Comparison of ENCODE assay signal across 8 cellular contexts in genomic region chr10:30434273-30435067, GRCh38. TPM values are rescaled to one million over a fixed set of nuclear protein-coding genes. Genes with fewer than 3 reads are reported as not detected.
DNase-seq lines count a peak whose midpoint lies in the region; ATAC-seq and TF ChIP-seq lines count a peak whose summit lies in the region.

No MANE protein-coding gene starts in this region.

- H3K27me3 Mint-ChIP-seq in CD4-positive, alpha-beta T cell, result peaks cover 4% of the 10 kb centered on the region

- H3K27me3 ChIP-seq in CD4-positive, alpha-beta T cell (ENCODE audit: control insufficient read depth, insufficient read depth, low read length), result no peaks in the 10 kb centered on the region
- H3K27me3 ChIP-seq in adrenal gland (no peaks in the 10 kb centered on the region), prostate gland (replicated peaks; ENCODE audit: insufficient read depth) (no peaks in the 10 kb centered on the region)

- WGBS in adrenal gland, 4 donors, result 1 to 5% (median 1%) methylated on average over 8 to 56 of the region's 56 CpGs
- under 1% methylated on average over 42 of the region's 56 CpGs for WGBS in prostate gland

- no peaks in the 10 kb centered on the region for H3K36me3 Mint-ChIP-seq in CD4-positive, alpha-beta T cell (ENCODE audit: low read depth)

- no peaks in the 10 kb centered on the region for H3K9me3 Mint-ChIP-seq in CD4-positive, alpha-beta T cell

- CTCF ChIA-PET in CD4-positive, alpha-beta T cell (lab: Charles Lee), result no interaction called here

- H3K4me1 Mint-ChIP-seq in CD4-positive, alpha-beta T cell (ENCODE audit: low read depth), result peaks cover 44% of the 10 kb centered on the region

- intact Hi-C loops in CD4-positive, alpha-beta T cell (cut with DNase I, micrococcal nuclease), result loop anchor here (2.0 to 5.0 kb wide), 3 partner anchors 16 to 98 kb away; no protein-coding TSS in a partner anchor
- intact Hi-C loops in adrenal gland (cut with DNase I), result no loop called here
- intact Hi-C loops in left cardiac atrium (cut with DNase I), result no loop called here
- intact Hi-C loops in prostate gland (cut with DNase I), result no loop called here

- H3K36me3 ChIP-seq in adrenal gland (replicated peaks in 1 of 2), result peaks cover 0 to 8% of the 10 kb centered on the region in 2 donors
- H3K36me3 ChIP-seq in prostate gland, result no peaks in the 10 kb centered on the region

- DNase-seq in CD4-positive, alpha-beta T cell, result peak in 6 of 10 experiments; percentile 24 to 54 (median 37)
- peak; percentile 16 to 79 for DNase-seq in SW 1271 (lab: John Stamatoyannopoulos, UW)
- peak; percentile 80 to 94 (median 92) for DNase-seq in adrenal gland
- peak; percentile 93 for DNase-seq in left cardiac atrium
- DNase-seq in prostate gland (ENCODE audit: low spot score), result peak; percentile 75
- DNase-seq in NCI-H1436 (lab: John Stamatoyannopoulos, UW), result no peak

- H3K9me3 ChIP-seq in CD4-positive, alpha-beta T cell (ENCODE audit: control insufficient read depth, low read length), result no peaks in the 10 kb centered on the region
- H3K9me3 ChIP-seq in adrenal gland (replicated peaks in 1 of 3) (no peaks in the 10 kb centered on the region), prostate gland (no peaks in the 10 kb centered on the region)

- TF ChIP-seq POLR2A in adrenal gland (IDR thresholded peaks at IDR 0.05) (peak; percentile 87 to 95), prostate gland (IDR thresholded peaks at IDR 0.05) (peak; percentile 98)

- H3K4me3 ChIP-seq in adrenal gland, result peak overlapping the region; percentile 68 to 90 (median 86)
- peak overlapping the region; percentile 82 to 84 for H3K4me3 ChIP-seq in prostate gland

- H3K4me1 ChIP-seq in adrenal gland (replicated peaks in 1 of 2) (peaks cover 8 to 33% of the 10 kb centered on the region in 2 donors), prostate gland (replicated peaks) (peaks cover 2% of the 10 kb centered on the region)

- POLR2A ChIA-PET in CD4-positive, alpha-beta T cell (lab: Charles Lee), result interaction anchor here (0.7 to 4.2 kb wide), 9 partner anchors 16 to 594 kb away, joined by 3 to 28 read pairs (median 4); no protein-coding TSS in a partner anchor

- H3K27ac Mint-ChIP-seq in CD4-positive, alpha-beta T cell, result peak overlapping the region; percentile 69

- peak overlapping the region; percentile 74 for H3K27ac ChIP-seq in CD4-positive, alpha-beta T cell (ENCODE audit: low read depth, low read length)
- H3K27ac ChIP-seq in adrenal gland, result peak overlapping the region; percentile 95 to 99 (median 97)
- H3K27ac ChIP-seq in prostate gland, result peak overlapping the region; percentile 91 to 96

- no peak for TF ChIP-seq CTCF in CD4-positive, alpha-beta T cell (IDR thresholded peaks at IDR 0.05)
- no peak for TF ChIP-seq CTCF in adrenal gland (IDR thresholded peaks at IDR 0.05)
- TF ChIP-seq CTCF in prostate gland (IDR thresholded peaks at IDR 0.05), result no peak

- peak; percentile 33 for ATAC-seq in CD4-positive, alpha-beta T cell (ENCODE audit: poor library complexity)
- peak; percentile 51 for ATAC-seq in GM19438 (IDR thresholded peaks at IDR 0.05; ENCODE audit: low read depth, unreplicated experiment)
- peak; percentile 43 for ATAC-seq in HG03521 (IDR thresholded peaks at IDR 0.05; ENCODE audit: unreplicated experiment)
- ATAC-seq in left cardiac atrium, result peak; percentile 70 to 79

- peak overlapping the region; percentile 94 for H3K4me3 Mint-ChIP-seq in CD4-positive, alpha-beta T cell

RNA-seq across cellular contexts. Expression of gene MAP3K8, which starts 0.5 kb away (rescaled TPM):
- 10 to 100 TPM; 27.3 to 28.9 TPM for total RNA-seq in CD4-positive, alpha-beta T cell
- 10 to 100 TPM in 7 of 8 donors, 1 to 10 TPM in 1; 2.0 to 58.0 (median 27.1) TPM for total RNA-seq in adrenal gland
- 10 to 100 TPM; 13.4 to 32.4 (median 13.7) TPM for polyA plus RNA-seq in adrenal gland
- 10 to 100 TPM; 13.1 to 25.2 TPM for total RNA-seq in left cardiac atrium
- 10 to 100 TPM in 1 of 2 donors, 1 to 10 TPM in 1; 4.7 to 12.2 TPM for total RNA-seq in prostate gland

Comparison
In these comparisons a context has a peak if more than half of its experiments do, and no peak if none do; other contexts are left out.
1. intact Hi-C loops: an anchor here in CD4-positive, alpha-beta T cell (2.0 to 5.0 kb wide); none called in adrenal gland, left cardiac atrium and prostate gland.